ENCODE assay signal across 21 cellular contexts in genomic region chr16:13254998-13255614, GRCh38.
"Had no signal": no experiment of that assay in that cellular context is flagged by ENCODE, and none has a peak within 500 bp of the region (broad histone marks: within the 10 kb centered on the region; RNA-seq: fewer than 3 reads in every experiment).

No MANE protein-coding gene starts in this region.

- H3K36me3 Mint-ChIP-seq: natural killer cell had no signal

- H3K27me3 ChIP-seq: ovary, spleen, stomach, thyroid gland, vagina had no signal

- H3K27ac ChIP-seq: dorsolateral prefrontal cortex, lower lobe of right lung, ovary, psoas muscle, skin epidermis, spleen, stomach, thyroid gland, vagina had no signal

- H3K9me3 ChIP-seq: psoas muscle, thyroid gland had no signal

- H3K4me3 Mint-ChIP-seq: natural killer cell had no signal

- H3K27ac Mint-ChIP-seq: natural killer cell had no signal

- ATAC-seq: left ventricle myocardium superior, lower lobe of right lung, natural killer cell, psoas muscle, right cardiac atrium had no signal

- H3K36me3 ChIP-seq: lower lobe of right lung, ovary, spleen, stomach, thyroid gland, vagina had no signal

- DNase-seq: dorsolateral prefrontal cortex; effector CD4-positive, alpha-beta T cell; head of caudate nucleus; left ventricle myocardium superior; lower lobe of right lung; natural killer cell; occipital lobe; ovary; posterior cingulate gyrus; psoas muscle; right cardiac atrium; spleen; stimulated activated CD4-positive, alpha-beta T cell treated with anti-CD3 and anti-CD28 coated beads, Interleukin-15, amount 100 ng/mL, for 24 hours; stimulated activated CD4-positive, alpha-beta T cell treated with anti-CD3 and anti-CD28 coated beads, Interleukin-2, amount 100 ng/mL, for 48 hours; stimulated activated CD8-positive, alpha-beta memory T cell treated with anti-CD3 and anti-CD28 coated beads, Interleukin-4, amount 100 ng/mL, for 48 hours; stimulated activated naive CD4-positive, alpha-beta T cell treated with Interleukin-2 at 50 U/mL for 16 hours; stomach; thyroid gland; trophoblast cell had no signal

- H3K4me1 Mint-ChIP-seq: natural killer cell had no signal

- H3K4me3 ChIP-seq: dorsolateral prefrontal cortex, lower lobe of right lung, ovary, psoas muscle, skin epidermis, spleen, stomach, thyroid gland, vagina had no signal

- H3K4me1 ChIP-seq: lower lobe of right lung, psoas muscle, spleen, stomach, thyroid gland, vagina had no signal
